ENCODE assay signal across 30 cellular contexts in genomic region chr9:78443946-78444345, GRCh38.
"Had no signal": no experiment of that assay in that cellular context is flagged by ENCODE, and none has a peak within 500 bp of the region (broad histone marks: within the 10 kb centered on the region; RNA-seq: fewer than 3 reads in every experiment).

No MANE protein-coding gene starts in this region.

- H3K27me3 ChIP-seq: adrenal gland, ascending aorta, dorsolateral prefrontal cortex, hepatocyte, sigmoid colon had no signal

- H3K36me3 Mint-ChIP-seq: activated naive CD8-positive, alpha-beta T cell; immature natural killer cell; natural killer cell treated with Interleukin-12 subunit alpha and Interleukin-12 subunit beta and Interleukin-15 and Interleukin-18, amount 100 ng/mL, for 72 hours; type B pancreatic cell had no signal

- ATAC-seq: activated CD4-positive, alpha-beta T cell treated with anti-CD3 and anti-CD28 coated beads for 36 hours; activated T-helper 17 cell treated with anti-CD3 and anti-CD28 coated beads, Interleukin-2, amount 50 U/mL, for 72 hours; natural killer cell treated with Interleukin-12 subunit alpha and Interleukin-12 subunit beta and Interleukin-15 and Interleukin-18, amount 100 ng/mL, for 72 hours; T-helper 17 cell had no signal

- H3K4me1 Mint-ChIP-seq: activated B cell treated with CpG ODN at 0.5 μM for 24 hours; activated T-helper 17 cell treated with anti-CD3 and anti-CD28 coated beads, Interleukin-2, amount 50 U/mL, for 72 hours; central memory CD8-positive, alpha-beta T cell; T-helper 17 cell had no signal

- H3K27ac ChIP-seq: adrenal gland, ascending aorta, dorsolateral prefrontal cortex, hepatocyte, left ventricle myocardium inferior, sigmoid colon, spleen, thoracic aorta had no signal

- H3K4me3 ChIP-seq: adrenal gland, ascending aorta, dorsolateral prefrontal cortex, hepatocyte, left ventricle myocardium inferior, sigmoid colon, spleen, thoracic aorta had no signal

- H3K36me3 ChIP-seq: adrenal gland, ascending aorta, left ventricle myocardium inferior, sigmoid colon, spleen, thoracic aorta had no signal

- H3K9me3 ChIP-seq: adrenal gland, ascending aorta, left ventricle myocardium inferior, sigmoid colon, spleen, thoracic aorta had no signal

- H3K4me2 ChIP-seq: hepatocyte had no signal

- H3K9me3 Mint-ChIP-seq: activated B cell treated with CpG ODN at 0.5 μM for 24 hours; activated T-cell treated with anti-CD3 and anti-CD28 coated beads, Interleukin-2, amount 50 U/mL, for 24 hours; activated T-helper 17 cell treated with anti-CD3 and anti-CD28 coated beads, Interleukin-2, amount 50 U/mL, for 72 hours; central memory CD8-positive, alpha-beta T cell; immature natural killer cell; natural killer cell treated with Interleukin-12 subunit alpha and Interleukin-12 subunit beta and Interleukin-15 and Interleukin-18, amount 100 ng/mL, for 72 hours; type B pancreatic cell had no signal

- H3K79me2 ChIP-seq: hepatocyte had no signal

- H3K27ac Mint-ChIP-seq: activated B cell treated with CpG ODN at 0.5 μM for 24 hours; activated CD4-positive, alpha-beta T cell treated with anti-CD3 and anti-CD28 coated beads for 36 hours; activated naive CD8-positive, alpha-beta T cell; activated T-cell treated with anti-CD3 and anti-CD28 coated beads, Interleukin-2, amount 50 U/mL, for 24 hours; activated T-helper 17 cell treated with anti-CD3 and anti-CD28 coated beads, Interleukin-2, amount 50 U/mL, for 72 hours; immature natural killer cell; natural killer cell treated with Interleukin-12 subunit alpha and Interleukin-12 subunit beta and Interleukin-15 and Interleukin-18, amount 100 ng/mL, for 72 hours; T-helper 17 cell; type B pancreatic cell had no signal

- DNase-seq: activated B cell treated with CpG ODN at 0.5 μM for 24 hours; activated CD4-positive, alpha-beta T cell treated with anti-CD3 and anti-CD28 coated beads for 36 hours; activated CD4-positive, alpha-beta T cell treated with anti-CD3 and anti-CD28 coated beads, Interleukin-2, amount 50 U/mL, for 4 hours; activated CD8-positive, alpha-beta memory T cell treated with anti-CD3 and anti-CD28 coated beads for 24 hours; activated CD8-positive, alpha-beta memory T cell treated with anti-CD3 and anti-CD28 coated beads, Interleukin-2, amount 50 U/mL, for 4 hours; activated naive CD4-positive, alpha-beta T cell; activated T-cell treated with anti-CD3 and anti-CD28 coated beads, Interleukin-2, amount 50 U/mL, for 24 hours; adrenal gland; dorsolateral prefrontal cortex; foreskin melanocyte; immature natural killer cell; left ventricle myocardium inferior; mammary epithelial cell; midbrain; nucleus accumbens; posterior cingulate gyrus; sigmoid colon; spleen; stimulated activated CD4-positive, alpha-beta T cell treated with anti-CD3 and anti-CD28 coated beads, Interleukin-4, amount 100 ng/mL, for 1 hour; stimulated activated naive CD4-positive, alpha-beta T cell; SW 1271; T-helper 17 cell had no signal

- H2AFZ ChIP-seq: hepatocyte had no signal

- H3K4me3 Mint-ChIP-seq: activated B cell treated with CpG ODN at 0.5 μM for 24 hours; activated CD4-positive, alpha-beta T cell treated with anti-CD3 and anti-CD28 coated beads for 36 hours; activated naive CD8-positive, alpha-beta T cell; activated T-cell treated with anti-CD3 and anti-CD28 coated beads, Interleukin-2, amount 50 U/mL, for 24 hours; activated T-helper 17 cell treated with anti-CD3 and anti-CD28 coated beads, Interleukin-2, amount 50 U/mL, for 72 hours; central memory CD8-positive, alpha-beta T cell; immature natural killer cell; natural killer cell treated with Interleukin-12 subunit alpha and Interleukin-12 subunit beta and Interleukin-15 and Interleukin-18, amount 100 ng/mL, for 72 hours; T-helper 17 cell; type B pancreatic cell had no signal
